In genomic region chr16:67934306-67935095, GRCh38 we compare ENCODE assay signal across 1 cellular context.
A peak's percentile ranks its signal among the peaks of the same experiment; 100 is the strongest.
TF ChIP-seq lines count a peak whose summit lies in the region.

No MANE protein-coding gene starts in this region.

TF ChIP-seq in GM23338, 12 proteins besides CTCF, POLR2A, EP300 and RAD21 (continued from another document):
- TF ChIP-seq ETS1 (IDR thresholded peaks at IDR 0.05) (no peak), JUNB (IDR thresholded peaks at IDR 0.05; ENCODE audit: unreplicated experiment) (no peak), POLR2AphosphoS5 (IDR thresholded peaks at IDR 0.05; ENCODE audit: low read depth) (peak; percentile 32), STAT1 (IDR thresholded peaks at IDR 0.05; ENCODE audit: unreplicated experiment) (no peak)
TF ChIP-seq in GM23338: peak in this region for 1.
